15 cellular contexts compared by ENCODE assay signal in genomic region chr5:134131578-134132350, GRCh38. TPM values are rescaled to one million over a fixed set of nuclear protein-coding genes. Genes with fewer than 3 reads are reported as not detected.
DNase-seq lines count a peak whose midpoint lies in the region; ATAC-seq and TF ChIP-seq lines count a peak whose summit lies in the region.
"Had no signal": no experiment of that assay in that cellular context is flagged by ENCODE, and none has a peak within 500 bp of the region (broad histone marks: within the 10 kb centered on the region; RNA-seq: fewer than 3 reads in every experiment).

No MANE protein-coding gene starts in this region.

- ATAC-seq in RWPE2 (ENCODE audit: low read depth), result no peak

- H3K27me3 Mint-ChIP-seq in activated naive CD4-positive, alpha-beta T cell treated with anti-CD3 and anti-CD28 coated beads for 36 hours (ENCODE audit: low read depth), result no peaks in the 10 kb centered on the region

- peaks cover 56% of the 10 kb centered on the region for H3K36me3 Mint-ChIP-seq in activated naive CD4-positive, alpha-beta T cell treated with anti-CD3 and anti-CD28 coated beads for 36 hours (ENCODE audit: low read depth)

- TF ChIP-seq CTCF in RWPE2 (IDR thresholded peaks at IDR 0.05; ENCODE audit: poor library complexity, severe bottlenecking), result no peak
- no peak for TF ChIP-seq CTCF in colonic mucosa (IDR thresholded peaks at IDR 0.05)
- no peak for TF ChIP-seq CTCF in GM13977 (IDR thresholded peaks at IDR 0.05; ENCODE audit: extremely low read depth, insufficient read depth, missing control alignments)
- no peak for TF ChIP-seq CTCF in hepatocyte (IDR thresholded peaks at IDR 0.05; ENCODE audit: poor library complexity)

- H2AFZ ChIP-seq in hepatocyte, result no peak overlapping the region

- H3K4me3 Mint-ChIP-seq in activated naive CD4-positive, alpha-beta T cell treated with anti-CD3 and anti-CD28 coated beads for 36 hours, result peak overlapping the region; percentile 36

- WGBS in hepatocyte (ENCODE audit: low lambda C conversion rate, missing lambda C conversion rate), result 98% methylated on average over 7 of the region's 7 CpGs

- in situ Hi-C loops in GM13977 (cut with MboI; ENCODE audit: low pct_unique_long_range_greater_than_20kb, low sequenced_read_pairs, unreplicated experiment), result no loop called here

- H3K9me3 Mint-ChIP-seq in activated naive CD4-positive, alpha-beta T cell treated with anti-CD3 and anti-CD28 coated beads for 36 hours, result no peaks in the 10 kb centered on the region

- DNase-seq in activated naive CD4-positive, alpha-beta T cell treated with anti-CD3 and anti-CD28 coated beads for 36 hours, result peak; percentile 33
- no peak for DNase-seq in activated naive CD4-positive, alpha-beta T cell treated with anti-CD3 and anti-CD28 coated beads, Interleukin-2, amount 50 U/mL, for 16 hours
- peak; percentile 50 for DNase-seq in RWPE2 (ENCODE audit: low spot score)
- no peak for DNase-seq in colonic mucosa
- no peak for DNase-seq in NCI-H2227 treated with DMSO at 0.1 percent for 48 hours (lab: John Stamatoyannopoulos, UW)
- DNase-seq in GM13977 (ENCODE audit: low spot score), result no peak
- no peak for DNase-seq in hepatocyte (ENCODE audit: low spot score)
- DNase-seq: anterior cingulate cortex, DMS153, mammary epithelial cell, NCI-H1417 treated with DMSO at 0.1 percent for 48 hours, NCI-H446 treated with DMSO at 0.1 percent for 48 hours, uterus had no signal

- H3K4me2 ChIP-seq in hepatocyte, result no peak overlapping the region

- peaks cover 10% of the 10 kb centered on the region for H3K36me3 ChIP-seq in RWPE2 (ENCODE audit: low read depth)
- H3K36me3 ChIP-seq in colonic mucosa, result no peaks in the 10 kb centered on the region
- H3K36me3 ChIP-seq in skeletal muscle tissue (ENCODE audit: control insufficient read depth in 3 of 3, insufficient read depth in 3 of 3, low read length in 3 of 3), result peaks cover 14 to 31% (median 25%) of the 10 kb centered on the region in 3 donors
- no peaks in the 10 kb centered on the region for H3K36me3 ChIP-seq in hepatocyte (replicated peaks; ENCODE audit: insufficient read depth, low read depth)
- H3K36me3 ChIP-seq: uterus had no signal

- H4K20me1 ChIP-seq in hepatocyte (ENCODE audit: insufficient read depth, poor library complexity, severe bottlenecking), result peaks cover 2% of the 10 kb centered on the region

- H3K9me3 ChIP-seq in RWPE2 (ENCODE audit: severe bottlenecking) (no peaks in the 10 kb centered on the region), colonic mucosa (no peaks in the 10 kb centered on the region), skeletal muscle tissue (ENCODE audit: control insufficient read depth in 3 of 3, low read length in 3 of 3) (no peaks in the 10 kb centered on the region), hepatocyte (ENCODE audit: low read depth) (no peaks in the 10 kb centered on the region)
- H3K9me3 ChIP-seq: uterus had no signal

- intact Hi-C loops in activated naive CD4-positive, alpha-beta T cell treated with anti-CD3 and anti-CD28 coated beads for 36 hours (cut with micrococcal nuclease), result loop anchor here (1.0 to 5.0 kb wide), 5 partner anchors 7 to 259 kb away; partner anchors contain the start of gene TCF7
- intact Hi-C loops in colonic mucosa (cut with DNase I), result no loop called here

- H3K27ac ChIP-seq in RWPE2 (ENCODE audit: poor library complexity, severe bottlenecking), result no peak overlapping the region
- H3K27ac ChIP-seq in colonic mucosa, result peak overlapping the region; percentile 3
- peak overlapping the region; percentile 2 for H3K27ac ChIP-seq in skeletal muscle tissue (ENCODE audit: low read depth, low read length)
- no peak overlapping the region for H3K27ac ChIP-seq in hepatocyte
- H3K27ac ChIP-seq: uterus had no signal

- CTCF ChIA-PET in activated naive CD4-positive, alpha-beta T cell treated with anti-CD3 and anti-CD28 coated beads for 36 hours (lab: Charles Lee), result interaction anchor here (0.8 to 25.6 kb wide), 8 partner anchors 7 to 456 kb away, joined by 3 to 593 read pairs (median 20); partner anchors contain the start of gene TCF7

- H3K9me2 ChIP-seq in hepatocyte (replicated peaks; ENCODE audit: insufficient read depth), result no peaks in the 10 kb centered on the region

- peak overlapping the region in 1 of 2 donors; percentile 28 for H3K9ac ChIP-seq in colonic mucosa (ENCODE audit: low read depth in 2 of 2, low read length in 2 of 2)
- peak overlapping the region in 2 of 3 donors; percentile 28 to 43 for H3K9ac ChIP-seq in skeletal muscle tissue (ENCODE audit: low read depth in 1 of 3, low read length in 3 of 3)

- H3K27me3 ChIP-seq in RWPE2 (ENCODE audit: insufficient read depth, poor library complexity, severe bottlenecking) (no peaks in the 10 kb centered on the region), colonic mucosa (no peaks in the 10 kb centered on the region), skeletal muscle tissue (ENCODE audit: control insufficient read depth in 3 of 3, insufficient read depth in 3 of 3, low read length in 3 of 3) (no peaks in the 10 kb centered on the region), hepatocyte (no peaks in the 10 kb centered on the region)
- H3K27me3 ChIP-seq: uterus had no signal

- H3K4me1 ChIP-seq in RWPE2 (ENCODE audit: insufficient read depth, poor library complexity, severe bottlenecking) (no peaks in the 10 kb centered on the region), colonic mucosa (no peaks in the 10 kb centered on the region), skeletal muscle tissue (ENCODE audit: control insufficient read depth in 3 of 3, insufficient read depth in 3 of 3, low read length in 3 of 3) (peaks cover 18 to 42% (median 34%) of the 10 kb centered on the region in 3 donors), hepatocyte (ENCODE audit: insufficient read depth) (no peaks in the 10 kb centered on the region)
- H3K4me1 ChIP-seq: uterus had no signal

- H3K4me3 ChIP-seq in RWPE2 (ENCODE audit: severe bottlenecking) (no peak overlapping the region), colonic mucosa (no peak overlapping the region), skeletal muscle tissue (ENCODE audit: low read length in 3 of 3) (no peak overlapping the region), hepatocyte (no peak overlapping the region)
- H3K4me3 ChIP-seq: K562, uterus had no signal

- H3K79me2 ChIP-seq in hepatocyte, result peaks cover 2% of the 10 kb centered on the region

- peak overlapping the region; percentile 90 for H3K27ac Mint-ChIP-seq in activated naive CD4-positive, alpha-beta T cell treated with anti-CD3 and anti-CD28 coated beads for 36 hours

- peaks cover 99% of the 10 kb centered on the region for H3K4me1 Mint-ChIP-seq in activated naive CD4-positive, alpha-beta T cell treated with anti-CD3 and anti-CD28 coated beads for 36 hours (ENCODE audit: low read depth)

RNA-seq across cellular contexts. Expression of gene TCF7, which starts 17.3 kb away (rescaled TPM):
- total RNA-seq in activated naive CD4-positive, alpha-beta T cell treated with anti-CD3 and anti-CD28 coated beads for 36 hours, result 10 to 100 TPM; 87.9 to 92.3 TPM
- total RNA-seq in colonic mucosa (1 to 10 TPM; 4.3 to 9.4 TPM), skeletal muscle tissue (0.52 TPM), hepatocyte (5.1 and 7.5 TPM in 2 replicates)
- 5.7 and 8.1 TPM in 2 replicates for polyA plus RNA-seq in hepatocyte

RNA-seq across cellular contexts. Expression of gene SKP1, which starts 45.0 kb away (rescaled TPM):
- total RNA-seq in activated naive CD4-positive, alpha-beta T cell treated with anti-CD3 and anti-CD28 coated beads for 36 hours, result 100 to 1,000 TPM; 307 to 309 TPM
- total RNA-seq in colonic mucosa (100 to 1,000 TPM; 235 to 272 TPM), skeletal muscle tissue (63.7 TPM), hepatocyte (500 and 543 TPM in 2 replicates)
- polyA plus RNA-seq in hepatocyte, result 719 and 723 TPM in 2 replicates

Comparison
In these comparisons a context has a peak if more than half of its experiments do, and no peak if none do; other contexts are left out.
1. DNase-seq: peak in activated naive CD4-positive, alpha-beta T cell treated with anti-CD3 and anti-CD28 coated beads for 36 hours (single experiment) and RWPE2 (single experiment); none in activated naive CD4-positive, alpha-beta T cell treated with anti-CD3 and anti-CD28 coated beads, Interleukin-2, amount 50 U/mL, for 16 hours (single experiment), colonic mucosa (single experiment), NCI-H2227 treated with DMSO at 0.1 percent for 48 hours (single experiment), GM13977 (single experiment) and hepatocyte (single experiment).
2. H3K27ac ChIP-seq: peak in colonic mucosa (single experiment) and skeletal muscle tissue (single experiment); none in RWPE2 (single experiment) and hepatocyte (single experiment).
3. RNA of gene TCF7, which starts 17.3 kb away (total RNA-seq): 87.9 to 92.3 TPM in activated naive CD4-positive, alpha-beta T cell treated with anti-CD3 and anti-CD28 coated beads for 36 hours; 4.3 to 9.4 TPM in colonic mucosa, 5.1 to 7.5 TPM in hepatocyte and 0.52 TPM in skeletal muscle tissue (single experiment); every median in the first group is over 4 times any median in the second.